ENCODE assay signal across 14 cellular contexts in genomic region chr3:62368705-62369475, GRCh38. TPM values are rescaled to one million over a fixed set of nuclear protein-coding genes. Genes with fewer than 3 reads are reported as not detected.
DNase-seq lines count a peak whose midpoint lies in the region; ATAC-seq and TF ChIP-seq lines count a peak whose summit lies in the region.
"Had no signal": no experiment of that assay in that cellular context is flagged by ENCODE, and none has a peak within 500 bp of the region (broad histone marks: within the 10 kb centered on the region; RNA-seq: fewer than 3 reads in every experiment).

No MANE protein-coding gene starts in this region.

- H3K9me3 ChIP-seq in IMR-90 (ENCODE audit: control insufficient read depth, insufficient read depth, low read length) (peaks cover 5% of the 10 kb centered on the region; the same call in 1 of the 2 replicates), tibial artery (no peaks in the 10 kb centered on the region)
- H3K9me3 ChIP-seq: neutrophil, upper lobe of left lung had no signal

- H3K27me3 Mint-ChIP-seq in neural crest cell (ENCODE audit: low read depth): peaks cover 100% of the 10 kb centered on the region

- H3K4me3 Mint-ChIP-seq in neural crest cell: peak overlapping the region; percentile 52
- H3K4me3 Mint-ChIP-seq: CD4-positive, alpha-beta memory T cell had no signal

- H3K4me1 Mint-ChIP-seq in neural crest cell: peaks cover 41% of the 10 kb centered on the region

- H3K56ac ChIP-seq in IMR-90 (ENCODE audit: extremely low read depth, insufficient read depth, low read length): no peak overlapping the region

- H3K4me1 ChIP-seq in IMR-90 (ENCODE audit: control insufficient read depth, insufficient read depth, low read length) (no peaks in the 10 kb centered on the region), tibial artery (peaks cover 0 to 61% (median 39%) of the 10 kb centered on the region in 4 donors)

- no peak overlapping the region for H3K27ac Mint-ChIP-seq in neural crest cell (ENCODE audit: unreplicated experiment)
- H3K27ac Mint-ChIP-seq: CD4-positive, alpha-beta memory T cell had no signal

- no peak overlapping the region for H3K9ac ChIP-seq in IMR-90 (ENCODE audit: low read depth, low read length)

- no peaks in the 10 kb centered on the region for H3K9me3 Mint-ChIP-seq in neural crest cell

- H3K18ac ChIP-seq in IMR-90 (ENCODE audit: low read depth, low read length): no peak overlapping the region

- H3K27me3 ChIP-seq in IMR-90 (ENCODE audit: control insufficient read depth, insufficient read depth, low read length): peaks cover 80% of the 10 kb centered on the region
- H3K27me3 ChIP-seq in tibial artery: peaks cover 8 to 84% of the 10 kb centered on the region in 2 donors

- POLR2A ChIA-PET in IMR-90 (lab: Charles Lee; ENCODE audit: unreplicated experiment): no interaction called here

- no peak overlapping the region for H3K27ac ChIP-seq in IMR-90 (ENCODE audit: insufficient read depth, low read length)
- H3K27ac ChIP-seq in tibial artery: no peak overlapping the region
- H3K27ac ChIP-seq: neutrophil, upper lobe of left lung had no signal

- TF ChIP-seq POLR2A in IMR-90 (IDR thresholded peaks at IDR 0.05; ENCODE audit: low read depth, low read length): no peak

- no peak overlapping the region for H3K23ac ChIP-seq in IMR-90 (ENCODE audit: low read depth, low read length)

- H3K4me2 ChIP-seq in IMR-90 (ENCODE audit: low read depth, low read length): peak overlapping the region; percentile 34; the same call in 1 of the 2 replicates

- dilution Hi-C loops in IMR-90 (cut with HindIII; ENCODE audit: low sequenced_read_pairs, unreplicated experiment): no loop called here

- no peaks in the 10 kb centered on the region; the same call in 1 of the 2 replicates for H4K20me1 ChIP-seq in IMR-90 (ENCODE audit: insufficient read depth, low read length)

- CTCF ChIA-PET in IMR-90 (lab: Yijun Ruan, JAX): interaction anchor here (0.8 kb wide), 1 partner anchor 33 kb away, joined by 3 read pairs; no protein-coding TSS in a partner anchor

- no peak overlapping the region for H2BK20ac ChIP-seq in IMR-90 (ENCODE audit: low read depth, low read length)

- H3K36me3 Mint-ChIP-seq in neural crest cell (ENCODE audit: low read depth): no peaks in the 10 kb centered on the region
- H3K36me3 Mint-ChIP-seq: CD4-positive, alpha-beta memory T cell had no signal

- no peak overlapping the region for H2BK15ac ChIP-seq in IMR-90 (ENCODE audit: low read depth, low read length)

- no peak overlapping the region for H4K5ac ChIP-seq in IMR-90 (ENCODE audit: low read depth, low read length)

- TF ChIP-seq CTCF in IMR-90 (conservative IDR thresholded peaks at IDR 0.05; ENCODE audit: low read depth, low read length) (no peak), epithelial cell of proximal tubule (conservative IDR thresholded peaks at IDR 0.05; ENCODE audit: low read depth, low read length) (peak; percentile 11), neural crest cell (conservative IDR thresholded peaks at IDR 0.05) (peak; percentile 48), tibial artery (IDR thresholded peaks at IDR 0.05) (no peak)

- H3K9me1 ChIP-seq in IMR-90 (ENCODE audit: insufficient read depth, low read length): no peaks in the 10 kb centered on the region

- 1% methylated on average over 23 of the region's 58 CpGs; no CpG with 5 or more reads in 1 of the 2 experiments for WGBS in IMR-90 (ENCODE audit: extremely low coverage in 2 of 2, insufficient read length in 1 of 2), 2 experiments

- TF ChIP-seq RAD21 in IMR-90 (IDR thresholded peaks at IDR 0.05; ENCODE audit: low read length): no peak

- in situ Hi-C loops in IMR-90 (cut with MboI; ENCODE audit: low sequenced_read_pairs): no loop called here

- H3K4me3 ChIP-seq in IMR-90 (ENCODE audit: insufficient read depth, low read depth, low read length) (no peak overlapping the region), epithelial cell of proximal tubule (ENCODE audit: low read depth, low read length) (no peak overlapping the region), tibial artery (peak overlapping the region in 1 of 2 donors; percentile 30)

- no peak overlapping the region for H4K8ac ChIP-seq in IMR-90 (ENCODE audit: low read depth in 2 of 2, low read length in 2 of 2)

- intact Hi-C loops in IMR-90 (cut with micrococcal nuclease): no loop called here
- intact Hi-C loops in tibial artery (cut with DNase I; ENCODE audit: low total_unique reads): no loop called here

- no peak overlapping the region for H2AK9ac ChIP-seq in IMR-90 (replicated peaks; ENCODE audit: low read depth, low read length, poor library complexity)

- no peak overlapping the region for H2BK120ac ChIP-seq in IMR-90 (ENCODE audit: low read depth, low read length)

- H3K36me3 ChIP-seq in IMR-90 (ENCODE audit: control insufficient read depth, insufficient read depth, low read length): no peaks in the 10 kb centered on the region
- no peaks in the 10 kb centered on the region for H3K36me3 ChIP-seq in tibial artery
- H3K36me3 ChIP-seq: neutrophil, upper lobe of left lung had no signal

- H3K4ac ChIP-seq in IMR-90 (ENCODE audit: low read depth, low read length): no peak overlapping the region

- no peaks in the 10 kb centered on the region for H3K79me1 ChIP-seq in IMR-90 (ENCODE audit: low read depth in 1 of 2, low read length in 2 of 2)

- no peak overlapping the region for H3K14ac ChIP-seq in IMR-90 (replicated peaks; ENCODE audit: low read depth, low read length)

- ATAC-seq in IMR-90 (ENCODE audit: low read depth) (0 out of 2 replicates have a peak, but pooled peaks have one; percentile 28), GM21423 (IDR thresholded peaks at IDR 0.05; ENCODE audit: unreplicated experiment) (no peak), GM18517 (IDR thresholded peaks at IDR 0.05; ENCODE audit: unreplicated experiment) (no peak)

- H4K91ac ChIP-seq in IMR-90 (ENCODE audit: insufficient read depth, low read depth, low read length): no peak overlapping the region

- peak overlapping the region; percentile 58 for H2AFZ ChIP-seq in IMR-90 (replicated peaks; ENCODE audit: low read length, poor library complexity)

- no TSS peak for BruUV-seq in IMR-90 (replicated peaks; lab: Mats Ljungman, UMichigan)

- DNase-seq in COLO668 (lab: John Stamatoyannopoulos, UW; ENCODE audit: unreplicated experiment) (peak; percentile 4), IMR-90 (no peak), epithelial cell of proximal tubule (ENCODE audit: low read depth) (no peak), neural crest cell (ENCODE audit: low read depth, low spot score) (no peak), activated gamma-delta T cell treated with Interleukin-2 at 50 U/mL for 16 hours (no peak), tibial artery (no peak)
- DNase-seq: activated CD4-positive, alpha-beta T cell treated with anti-CD3 and anti-CD28 coated beads, Interleukin-2, amount 50 U/mL, for 4 hours; CD4-positive, alpha-beta memory T cell; MM.1S; NCI-H526 treated with DMSO at 0.1 percent for 48 hours had no signal

- no peak overlapping the region for H2AK5ac ChIP-seq in IMR-90 (ENCODE audit: low read depth, low read length)

- H2BK5ac ChIP-seq in IMR-90 (ENCODE audit: low read depth, low read length, poor library complexity, severe bottlenecking): no peak overlapping the region

TF ChIP-seq in IMR-90, 13 proteins besides CTCF, POLR2A, EP300 and RAD21:
- TF ChIP-seq RFX5 (IDR thresholded peaks at IDR 0.05; ENCODE audit: low read depth, low read length) (no peak), MXI1 (IDR thresholded peaks at IDR 0.05; ENCODE audit: borderline replicate concordance, low read depth, low read length) (no peak)

RNA-seq across cellular contexts. Expression of gene FEZF2, which starts 4.5 kb away (rescaled TPM):
- total RNA-seq in IMR-90 (2012; rRNA removed) (not detected in 2 replicates), epithelial cell of proximal tubule (not detected in 2 replicates), neural crest cell (0.18 and 0.28 TPM in 2 replicates)
- not detected in 2 replicates for polyA plus RNA-seq in IMR-90 (2012; rRNA removed)
- not detected in 2 replicates for polyA plus RNA-seq in IMR-90 (2012; cell fraction: cytosol; rRNA removed)
- polyA plus RNA-seq in IMR-90 (2012; cell fraction: nucleus; rRNA removed; ENCODE audit: low replicate concordance): not detected in 2 replicates
- total RNA-seq: CD4-positive, alpha-beta memory T cell; upper lobe of left lung had no signal
- polyA plus RNA-seq: CD4-positive, alpha-beta memory T cell had no signal

Comparison
In these comparisons a context has a peak if more than half of its experiments do, and no peak if none do; other contexts are left out.
1. CTCF ChIP-seq: peak in epithelial cell of proximal tubule (single experiment) and neural crest cell (single experiment); none in IMR-90 (single experiment) and tibial artery (0 of 2).